Comparison of ENCODE assay signal across 29 cellular contexts in genomic region chr11:76683496-76684095, GRCh38. TPM values are rescaled to one million over a fixed set of nuclear protein-coding genes. Genes with fewer than 3 reads are reported as not detected.
"Had no signal": no experiment of that assay in that cellular context is flagged by ENCODE, and none has a peak within 500 bp of the region (broad histone marks: within the 10 kb centered on the region; RNA-seq: fewer than 3 reads in every experiment).

No MANE protein-coding gene starts in this region.

- H3K9me3 Mint-ChIP-seq: activated CD4-positive, alpha-beta T cell treated with anti-CD3 and anti-CD28 coated beads, Interleukin-2, amount 10 ng/mL, durations not matched to agents 24 days and 14 days; activated CD8-positive, alpha-beta T cell treated with anti-CD3 and anti-CD28 coated beads for 36 hours; activated naive CD4-positive, alpha-beta T cell treated with anti-CD3 and anti-CD28 coated beads, Interleukin-2, amount 50 U/mL, for 24 hours; activated naive CD8-positive, alpha-beta T cell treated with anti-CD3 and anti-CD28 coated beads, Interleukin-2, amount 10 ng/mL, durations not matched to agents 7 days and 5 days; activated T-cell treated with anti-CD3 and anti-CD28 coated beads, Interleukin-2, amount 50 U/mL, for 24 hours; activated T-helper 2 cell treated with anti-CD3 and anti-CD28 coated beads, Interferon-gamma antibody, Interleukin-2, Interleukin-4, amounts not matched to agents 10 μg/mL and 5 μg/mL and 100 μg/mL, durations not matched to agents 14 hours and 24 hours and 36 hours; central memory CD8-positive, alpha-beta T cell; T-helper 1 cell treated with Interleukin-12 subunit alpha and Interleukin-12 subunit beta and Interleukin-4 antibody, amounts not matched to agents 30 μg/mL and 1 μg/mL, for 36 hours; T-helper 2 cell treated with Interferon-gamma antibody and Interleukin-4, amounts not matched to agents 5 μg/mL and 100 μg/mL, for 36 hours had no signal

- H3K36me3 ChIP-seq: ascending aorta, cardiac muscle cell, Peyer's patch, SJSA1 had no signal

- H3K27ac Mint-ChIP-seq: activated CD4-positive, alpha-beta T cell treated with anti-CD3 and anti-CD28 coated beads, Interleukin-2, amount 10 ng/mL, durations not matched to agents 24 days and 14 days; activated CD8-positive, alpha-beta T cell treated with anti-CD3 and anti-CD28 coated beads for 36 hours; activated naive CD4-positive, alpha-beta T cell treated with anti-CD3 and anti-CD28 coated beads, Interleukin-2, amount 50 U/mL, for 24 hours; activated naive CD8-positive, alpha-beta T cell treated with anti-CD3 and anti-CD28 coated beads, Interleukin-2, amount 10 ng/mL, durations not matched to agents 7 days and 5 days; activated T-cell treated with anti-CD3 and anti-CD28 coated beads, Interleukin-2, amount 50 U/mL, for 24 hours; activated T-helper 2 cell treated with anti-CD3 and anti-CD28 coated beads, Interferon-gamma antibody, Interleukin-2, Interleukin-4, amounts not matched to agents 10 μg/mL and 5 μg/mL and 100 μg/mL, durations not matched to agents 14 hours and 24 hours and 36 hours; T-helper 1 cell treated with Interleukin-12 subunit alpha and Interleukin-12 subunit beta and Interleukin-4 antibody, amounts not matched to agents 30 μg/mL and 1 μg/mL, for 36 hours; T-helper 2 cell treated with Interferon-gamma antibody and Interleukin-4, amounts not matched to agents 5 μg/mL and 100 μg/mL, for 36 hours had no signal

- H3K4me3 ChIP-seq: ascending aorta, cardiac muscle cell, Peyer's patch, SJSA1 had no signal

- DNase-seq: activated CD4-positive, alpha-beta T cell treated with anti-CD3 and anti-CD28 coated beads, Interleukin-2, amount 10 ng/mL, durations not matched to agents 24 days and 14 days; activated CD4-positive, alpha-beta T cell treated with anti-CD3 and anti-CD28 coated beads, Interleukin-2, amount 50 U/mL, for 4 hours; activated CD8-positive, alpha-beta T cell treated with anti-CD3 and anti-CD28 coated beads for 36 hours; activated gamma-delta T cell; activated naive CD4-positive, alpha-beta T cell treated with Interleukin-2 at 50 U/mL for 16 hours; activated naive CD8-positive, alpha-beta T cell treated with anti-CD3 and anti-CD28 coated beads, Interleukin-2, amount 10 ng/mL, durations not matched to agents 7 days and 5 days; activated T-cell treated with anti-CD3 and anti-CD28 coated beads, Interleukin-2, amount 50 U/mL, for 24 hours; amygdala; Karpas-422; NCI-H1105; NCI-H1417 treated with DMSO at 0.1 percent for 48 hours; NCI-H1694; NCI-H1930; NCI-H524 treated with DMSO at 0.1 percent for 48 hours; PC-3; Peyer's patch; RPMI8226; SHP77 treated with DMSO at 0.1 percent for 48 hours; SK-N-SH had no signal

- H3K4me1 Mint-ChIP-seq: central memory CD8-positive, alpha-beta T cell had no signal

- H3K27me3 ChIP-seq: ascending aorta, cardiac muscle cell, Peyer's patch, SJSA1 had no signal

- H3K4me3 Mint-ChIP-seq: activated CD4-positive, alpha-beta T cell treated with anti-CD3 and anti-CD28 coated beads, Interleukin-2, amount 10 ng/mL, durations not matched to agents 24 days and 14 days; activated CD8-positive, alpha-beta T cell treated with anti-CD3 and anti-CD28 coated beads for 36 hours; activated naive CD4-positive, alpha-beta T cell treated with anti-CD3 and anti-CD28 coated beads, Interleukin-2, amount 50 U/mL, for 24 hours; activated naive CD8-positive, alpha-beta T cell treated with anti-CD3 and anti-CD28 coated beads, Interleukin-2, amount 10 ng/mL, durations not matched to agents 7 days and 5 days; activated T-cell treated with anti-CD3 and anti-CD28 coated beads, Interleukin-2, amount 50 U/mL, for 24 hours; central memory CD8-positive, alpha-beta T cell; T-helper 1 cell treated with Interleukin-12 subunit alpha and Interleukin-12 subunit beta and Interleukin-4 antibody, amounts not matched to agents 30 μg/mL and 1 μg/mL, for 36 hours; T-helper 2 cell treated with Interferon-gamma antibody and Interleukin-4, amounts not matched to agents 5 μg/mL and 100 μg/mL, for 36 hours had no signal

- H3K36me3 Mint-ChIP-seq: activated naive CD4-positive, alpha-beta T cell treated with anti-CD3 and anti-CD28 coated beads, Interleukin-2, amount 50 U/mL, for 24 hours; activated naive CD8-positive, alpha-beta T cell treated with anti-CD3 and anti-CD28 coated beads, Interleukin-2, amount 10 ng/mL, durations not matched to agents 7 days and 5 days had no signal

- ATAC-seq: activated CD8-positive, alpha-beta T cell treated with anti-CD3 and anti-CD28 coated beads for 36 hours; PC-3 had no signal

- H3K4me2 ChIP-seq: SK-N-SH had no signal

- H3K27ac ChIP-seq: ascending aorta, cardiac muscle cell, Peyer's patch, SJSA1 had no signal

- H3K9me3 ChIP-seq: ascending aorta, Peyer's patch, SJSA1, SK-N-SH had no signal

- H3K9ac ChIP-seq: SK-N-SH had no signal

- FAIRE-seq: TTC549 had no signal

RNA-seq across cellular contexts. Expression of gene LRRC32, which starts 13.0 kb away (rescaled TPM):
- total RNA-seq: MCF 10A, PC-3 had no signal
